In the genomic region with DNA sequence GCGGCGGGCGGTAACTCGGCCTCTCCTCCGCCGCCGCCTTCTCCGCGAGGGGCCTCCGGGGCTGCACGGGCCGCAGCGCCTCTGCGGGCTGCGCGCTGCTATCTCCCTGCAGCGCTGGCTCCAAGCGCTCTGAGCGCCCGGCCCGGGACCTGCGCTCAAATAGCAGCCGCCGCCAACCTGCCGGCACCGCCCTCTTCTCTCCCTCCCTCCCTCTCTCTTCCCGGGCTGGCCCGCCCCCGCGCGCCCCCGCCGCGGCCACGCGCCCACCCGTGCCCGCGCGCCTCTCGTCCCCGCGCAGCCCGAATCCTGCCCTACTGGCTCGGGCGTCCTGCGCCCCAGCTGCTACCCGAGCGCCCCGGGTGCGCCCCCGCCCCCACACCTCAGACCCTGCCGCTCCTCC, we compare ENCODE assay signal across 9 cellular contexts. TPM values are rescaled to one million over a fixed set of nuclear protein-coding genes. Genes with fewer than 3 reads are reported as not detected.
DNase-seq lines count a peak whose midpoint lies in the region; ATAC-seq, FAIRE-seq and TF ChIP-seq lines count a peak whose summit lies in the region.
"Had no signal": no experiment of that assay in that cellular context is flagged by ENCODE, and none has a peak within 500 bp of the region (broad histone marks: within the 10 kb centered on the region; RNA-seq: fewer than 3 reads in every experiment).

A gene (minus strand): TSS at position 131 of the 400 bp plus-strand sequence. CDS start 211 bp downstream, outside the sequence.

- peaks cover 13% of the 10 kb centered on the region for H3K27me3 ChIP-seq in lower lobe of right lung (ENCODE audit: low read depth)

- H3K4me1 ChIP-seq in lower lobe of right lung = peaks cover 10% of the 10 kb centered on the region

- ATAC-seq in lower lobe of right lung = peak; percentile 90 to 91
- ATAC-seq in HG03039 (IDR thresholded peaks at IDR 0.05; ENCODE audit: unreplicated experiment) = no peak
- ATAC-seq in HG03045 (IDR thresholded peaks at IDR 0.05; ENCODE audit: unreplicated experiment) = no peak

- H3K9me3 ChIP-seq in lower lobe of right lung = no peaks in the 10 kb centered on the region

- peak; percentile 84 for FAIRE-seq in HTR-8/SVneo (lab: Jason Lieb, UNC)
- FAIRE-seq: GM18507 had no signal

- peak; percentile 2 for DNase-seq in ACHN
- DNase-seq in HTR-8/SVneo (ENCODE audit: insufficient read length, low spot score) = peak; percentile 68
- peak; percentile 42 for DNase-seq in activated CD4-positive, CD25-positive, alpha-beta regulatory T cell treated with anti-CD3 and anti-CD28 coated beads, Interleukin-2, amount 50 U/mL, for 72 hours
- DNase-seq in cerebellar cortex (ENCODE audit: low spot score) = peak; percentile 76
- DNase-seq in lower lobe of right lung = peak; percentile 77
- peak; percentile 23 to 47 (median 40) for DNase-seq in stimulated activated CD4-positive, alpha-beta T cell treated with anti-CD3 and anti-CD28 coated beads, TNF-alpha, amount 100 ng/mL, for 4 hours (ENCODE audit: low read depth in 3 of 3)

- intact Hi-C loops in lower lobe of right lung (cut with DNase I) = no loop called here

- H3K4me3 ChIP-seq in lower lobe of right lung = peak within 1 kb of the TSS; percentile 61

- TF ChIP-seq CTCF in lower lobe of right lung (IDR thresholded peaks at IDR 0.05) = no peak

- no peaks in the 10 kb centered on the region for H3K36me3 ChIP-seq in lower lobe of right lung

- in situ Hi-C loops in ACHN (cut with HindIII; ENCODE audit: low pct_ligation_motif_present, low pct_unique_long_range_greater_than_20kb, low sequenced_read_pairs) = no loop called here

- H3K27ac ChIP-seq in lower lobe of right lung = peak within 1 kb of the TSS; percentile 49

RNA-seq across cellular contexts. Expression of the gene that starts here (rescaled TPM):
- total RNA-seq in lower lobe of right lung = 105 TPM

Comparison
In these comparisons a context has a peak if more than half of its experiments do, and no peak if none do; other contexts are left out.
1. DNase-seq: peak in every context shown above with its lines; median percentile 77 in lower lobe of right lung; 76 in cerebellar cortex; 68 in HTR-8/SVneo; 42 in activated CD4-positive, CD25-positive, alpha-beta regulatory T cell treated with anti-CD3 and anti-CD28 coated beads, Interleukin-2, amount 50 U/mL, for 72 hours; 40 in stimulated activated CD4-positive, alpha-beta T cell treated with anti-CD3 and anti-CD28 coated beads, TNF-alpha, amount 100 ng/mL, for 4 hours; 2 in ACHN.
2. ATAC-seq: peak in lower lobe of right lung (2 of 2); none in HG03039 (single experiment) and HG03045 (single experiment).